1 cellular context compared by ENCODE assay signal in the genomic region with DNA sequence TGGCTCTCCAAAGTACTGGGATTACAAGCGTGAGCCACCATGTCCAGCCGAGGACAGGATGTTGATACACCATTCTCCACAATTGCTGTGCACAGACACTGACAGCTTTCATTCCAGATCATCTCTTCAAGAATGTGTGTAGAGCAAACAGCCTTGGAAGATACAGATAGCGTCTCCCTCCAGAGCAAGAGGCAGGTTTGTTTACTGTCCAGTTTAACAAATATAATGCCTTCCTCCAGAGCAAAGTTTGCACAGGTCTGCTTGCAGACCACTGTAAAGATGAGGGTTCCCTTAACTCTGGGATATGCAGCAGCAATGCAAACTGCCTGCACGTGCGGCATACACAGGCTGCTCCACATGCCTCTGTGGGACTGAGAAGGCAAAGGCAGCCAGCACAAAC.
TF ChIP-seq lines count a peak whose summit lies in the region.

No MANE protein-coding gene starts in this region.

TF ChIP-seq in K562, 482 proteins besides CTCF, POLR2A, EP300 and RAD21:
- TF ChIP-seq SAFB2 (IDR thresholded peaks at IDR 0.05; ENCODE audit: borderline replicate concordance, low read depth, low read length, severe bottlenecking), result no peak
- 0 out of 2 replicates have a peak, but pooled peaks have one; percentile 8 for TF ChIP-seq BHLHE40 (IDR thresholded peaks at IDR 0.05; ENCODE audit: low read length)
